ENCODE assay signal across 9 cellular contexts in the genomic region with DNA sequence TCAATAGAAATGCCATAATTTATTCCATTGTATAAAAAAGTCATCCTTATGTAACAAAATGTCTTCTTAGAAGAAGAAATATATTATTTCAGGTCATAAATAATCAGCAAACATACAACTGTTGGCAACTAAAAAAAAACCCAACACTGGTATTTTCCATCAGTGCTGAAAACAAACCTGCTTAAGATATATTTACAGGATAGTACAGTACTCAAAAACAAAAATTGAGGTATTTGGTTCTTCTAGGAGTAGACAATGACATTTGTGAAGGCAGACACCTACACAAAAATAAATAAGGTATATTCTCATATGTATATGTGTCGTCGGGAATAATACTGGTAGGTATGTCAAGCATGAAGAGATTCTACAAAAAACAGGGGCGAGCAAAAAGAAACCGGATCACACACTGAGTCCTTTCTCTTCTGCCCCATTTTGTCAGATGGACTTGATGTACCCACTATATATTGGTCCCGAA. TPM values are rescaled to one million over a fixed set of nuclear protein-coding genes. Genes with fewer than 3 reads are reported as not detected.
DNase-seq lines count a peak whose midpoint lies in the region; ATAC-seq and TF ChIP-seq lines count a peak whose summit lies in the region.
"Had no signal": no experiment of that assay in that cellular context is flagged by ENCODE, and none has a peak within 500 bp of the region (broad histone marks: within the 10 kb centered on the region; RNA-seq: fewer than 3 reads in every experiment).

No MANE protein-coding gene starts in this region.

- H3K4me1 ChIP-seq in GM23248 (ENCODE audit: insufficient read depth) (peaks cover 20% of the 10 kb centered on the region), left lung (peaks cover 31 to 76% of the 10 kb centered on the region in 2 donors)

- H3K4me1 Mint-ChIP-seq in activated CD4-positive, alpha-beta T cell treated with anti-CD3 and anti-CD28 coated beads, Interleukin-2, amount 10 ng/mL, durations not matched to agents 7 days and 5 days, result peaks cover 49% of the 10 kb centered on the region
- H3K4me1 Mint-ChIP-seq in WTC11, result peaks cover 37% of the 10 kb centered on the region

- WGBS in GM23248 (ENCODE audit: low coverage in 1 of 2, low lambda C conversion rate in 2 of 2, missing lambda C conversion rate in 2 of 2), 2 experiments, result 0 to 1% methylated on average over 5 of the region's 5 CpGs

- peaks cover 11% of the 10 kb centered on the region for H3K36me3 Mint-ChIP-seq in activated CD4-positive, alpha-beta T cell treated with anti-CD3 and anti-CD28 coated beads, Interleukin-2, amount 10 ng/mL, durations not matched to agents 7 days and 5 days (ENCODE audit: low read depth)
- peaks cover 13% of the 10 kb centered on the region for H3K36me3 Mint-ChIP-seq in WTC11

- H3K27ac Mint-ChIP-seq in activated CD4-positive, alpha-beta T cell treated with anti-CD3 and anti-CD28 coated beads, Interleukin-2, amount 10 ng/mL, durations not matched to agents 7 days and 5 days, result no peak overlapping the region
- H3K27ac Mint-ChIP-seq in WTC11, result no peak overlapping the region

- POLR2A ChIA-PET in activated CD4-positive, alpha-beta T cell treated with anti-CD3 and anti-CD28 coated beads, Interleukin-2, amount 10 ng/mL, durations not matched to agents 7 days and 5 days (lab: Charles Lee), result no interaction called here
- POLR2A ChIA-PET in WTC11 (lab: Charles Lee), result interaction anchor here (0.7 kb wide), 1 partner anchor 1957 kb away, joined by 6 read pairs; no protein-coding TSS in a partner anchor

- CTCF ChIA-PET in activated CD4-positive, alpha-beta T cell treated with anti-CD3 and anti-CD28 coated beads, Interleukin-2, amount 10 ng/mL, durations not matched to agents 7 days and 5 days (lab: Charles Lee), result interaction anchor here (1.1 kb wide), 1 partner anchor 28 kb away, joined by 3 read pairs; no protein-coding TSS in a partner anchor
- CTCF ChIA-PET in WTC11 (lab: Charles Lee), result interaction anchor here (5.2 kb wide), 1 partner anchor 53 kb away, joined by 72 read pairs; no protein-coding TSS in a partner anchor

- no peak overlapping the region for H3K4me3 Mint-ChIP-seq in activated CD4-positive, alpha-beta T cell treated with anti-CD3 and anti-CD28 coated beads, Interleukin-2, amount 10 ng/mL, durations not matched to agents 7 days and 5 days
- no peak overlapping the region for H3K4me3 Mint-ChIP-seq in WTC11

- H3K4me2 ChIP-seq in GM23248 (ENCODE audit: unreplicated experiment), result peak overlapping the region; percentile 95

- TF ChIP-seq CTCF in astrocyte of the spinal cord (IDR thresholded peaks at IDR 0.05; ENCODE audit: low read depth, low read length), result no peak
- TF ChIP-seq CTCF in left lung (IDR thresholded peaks at IDR 0.05), result no peak
- TF ChIP-seq CTCF in WTC11 (IDR thresholded peaks at IDR 0.05), result no peak

- peaks cover 38% of the 10 kb centered on the region for H3K79me2 ChIP-seq in GM23248 (ENCODE audit: insufficient read depth)

- H3K9me2 ChIP-seq in GM23248 (ENCODE audit: insufficient read depth), result no peaks in the 10 kb centered on the region

- no peaks in the 10 kb centered on the region for H3K27me3 Mint-ChIP-seq in activated CD4-positive, alpha-beta T cell treated with anti-CD3 and anti-CD28 coated beads, Interleukin-2, amount 10 ng/mL, durations not matched to agents 7 days and 5 days
- peaks cover 21% of the 10 kb centered on the region for H3K27me3 Mint-ChIP-seq in WTC11 (ENCODE audit: low read depth)

- DNase-seq in GM23248 (no peak), astrocyte of the spinal cord (ENCODE audit: low read depth, low spot score) (no peak), left lung (no peak), mucosa of gallbladder (ENCODE audit: low spot score) (no peak), WTC11 (ENCODE audit: low spot score) (no peak), NCI-H2029 (lab: John Stamatoyannopoulos, UW) (no peak)
- no peak for DNase-seq in activated CD4-positive, alpha-beta T cell treated with anti-CD3 and anti-CD28 coated beads, Interleukin-2, amount 10 ng/mL, durations not matched to agents 7 days and 5 days
- DNase-seq: GDM1 had no signal

- H3K27me3 ChIP-seq in GM23248 (replicated peaks; ENCODE audit: insufficient read depth) (no peaks in the 10 kb centered on the region), left lung (no peaks in the 10 kb centered on the region)

- H2AFZ ChIP-seq in GM23248, result no peak overlapping the region

- H3K27ac ChIP-seq in GM23248, result peak overlapping the region; percentile 100
- H3K27ac ChIP-seq in left lung, result peak overlapping the region; percentile 100
- H3K27ac ChIP-seq in skin epidermis, result peak overlapping the region in 20 of 21 experiments; percentile 83 to 100 (median 100)

- H3F3A ChIP-seq in GM23248 (ENCODE audit: insufficient read depth), result peaks cover 63% of the 10 kb centered on the region

- H3K36me3 ChIP-seq in GM23248 (ENCODE audit: low read depth) (peaks cover 30% of the 10 kb centered on the region), left lung (peaks cover 0 to 37% of the 10 kb centered on the region in 2 donors)

- H3K9me3 ChIP-seq in GM23248 (ENCODE audit: low read depth) (no peaks in the 10 kb centered on the region), left lung (no peaks in the 10 kb centered on the region)

- intact Hi-C loops in left lung (cut with DNase I), result no loop called here

- in situ Hi-C loops in GM23248 (cut with MboI), result no loop called here
- in situ Hi-C loops in astrocyte of the spinal cord (cut with HindIII; ENCODE audit: low sequenced_read_pairs), result no loop called here

- H3K9me3 Mint-ChIP-seq in activated CD4-positive, alpha-beta T cell treated with anti-CD3 and anti-CD28 coated beads, Interleukin-2, amount 10 ng/mL, durations not matched to agents 7 days and 5 days, result no peaks in the 10 kb centered on the region
- no peaks in the 10 kb centered on the region for H3K9me3 Mint-ChIP-seq in WTC11

- H3K4me3 ChIP-seq in GM23248 (peak overlapping the region; percentile 85), astrocyte of the spinal cord (ENCODE audit: low read depth, low read length) (peak overlapping the region; percentile 94), left lung (peak overlapping the region; percentile 64 to 93), skin epidermis (peak overlapping the region; percentile 74 to 93 (median 88))

- H3K9ac ChIP-seq in GM23248, result peak overlapping the region; percentile 99

- no peak for ATAC-seq in left lung
- no peak for ATAC-seq in WTC11

- H4K20me1 ChIP-seq in GM23248 (ENCODE audit: insufficient read depth), result peaks cover 14% of the 10 kb centered on the region

TF ChIP-seq in WTC11, 78 proteins besides CTCF, POLR2A, EP300 and RAD21:
- TF ChIP-seq ZNF263 (CRISPR knock-in tag; IDR thresholded peaks at IDR 0.05; ENCODE audit: low read depth) (no peak), ETV6 (CRISPR knock-in tag; IDR thresholded peaks at IDR 0.05) (no peak), FOXP1 (CRISPR knock-in tag; IDR thresholded peaks at IDR 0.05; ENCODE audit: borderline replicate concordance) (no peak), ATF1 (CRISPR knock-in tag; IDR thresholded peaks at IDR 0.05) (no peak), SP1 (CRISPR knock-in tag; conservative IDR thresholded peaks at IDR 0.05) (no peak), JUN (CRISPR knock-in tag; IDR thresholded peaks at IDR 0.05) (no peak), ZNF138 (CRISPR knock-in tag; conservative IDR thresholded peaks at IDR 0.05) (no peak), GRHL2 (CRISPR knock-in tag; IDR thresholded peaks at IDR 0.05; ENCODE audit: insufficient replicate concordance, severe bottlenecking) (no peak), CREB1 (CRISPR knock-in tag; IDR thresholded peaks at IDR 0.05) (no peak), MXD4 (CRISPR knock-in tag; IDR thresholded peaks at IDR 0.05; ENCODE audit: borderline replicate concordance) (no peak), ZNF317 (CRISPR knock-in tag; IDR thresholded peaks at IDR 0.05; ENCODE audit: borderline replicate concordance, low read depth) (no peak)
- TF ChIP-seq, protein P1, sequence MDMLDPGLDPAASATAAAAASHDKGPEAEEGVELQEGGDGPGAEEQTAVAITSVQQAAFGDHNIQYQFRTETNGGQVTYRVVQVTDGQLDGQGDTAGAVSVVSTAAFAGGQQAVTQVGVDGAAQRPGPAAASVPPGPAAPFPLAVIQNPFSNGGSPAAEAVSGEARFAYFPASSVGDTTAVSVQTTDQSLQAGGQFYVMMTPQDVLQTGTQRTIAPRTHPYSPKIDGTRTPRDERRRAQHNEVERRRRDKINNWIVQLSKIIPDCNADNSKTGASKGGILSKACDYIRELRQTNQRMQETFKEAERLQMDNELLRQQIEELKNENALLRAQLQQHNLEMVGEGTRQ (CRISPR knock-in tag; IDR thresholded peaks at IDR 0.05), result no peak

RNA-seq across cellular contexts. Expression of a gene that starts 2.9 kb away (rescaled TPM):
- 443 and 459 TPM in 2 replicates for total RNA-seq in GM23248 (2014; rRNA removed; shearing (Covaris generic))
- polyA plus RNA-seq in GM23248 (2016; fragmentation: Nextera tagmentation; extraction: Ambion mirVana), result 264 and 269 TPM in 2 replicates
- total RNA-seq in left lung, result 100 to 1,000 TPM; 203 to 239 TPM
- total RNA-seq in mucosa of gallbladder, result 240 TPM
- total RNA-seq in activated CD4-positive, alpha-beta T cell treated with anti-CD3 and anti-CD28 coated beads, Interleukin-2, amount 10 ng/mL, durations not matched to agents 7 days and 5 days, result 10 to 100 TPM; 11.3 to 14.9 TPM
- 9.5 to 12.4 TPM (median 11.0 TPM) in 3 replicates for total RNA-seq in WTC11 (2021)

Comparison
In these comparisons a context has a peak if more than half of its experiments do, and no peak if none do; other contexts are left out.
1. RNA of a gene that starts 2.9 kb away (total RNA-seq): 443 to 459 TPM in GM23248, 240 TPM in mucosa of gallbladder (single experiment) and 203 to 239 TPM in left lung; 11.3 to 14.9 TPM in activated CD4-positive, alpha-beta T cell treated with anti-CD3 and anti-CD28 coated beads, Interleukin-2, amount 10 ng/mL, durations not matched to agents 7 days and 5 days and 9.5 to 12.4 TPM in WTC11; every median in the first group is over 10 times any median in the second.
2. Peak in every context shown above with its lines, with median percentiles within 50 percentile points of each other: H3K27ac ChIP-seq and H3K4me3 ChIP-seq.